ENCODE assay signal across 34 cellular contexts in the genomic region with DNA sequence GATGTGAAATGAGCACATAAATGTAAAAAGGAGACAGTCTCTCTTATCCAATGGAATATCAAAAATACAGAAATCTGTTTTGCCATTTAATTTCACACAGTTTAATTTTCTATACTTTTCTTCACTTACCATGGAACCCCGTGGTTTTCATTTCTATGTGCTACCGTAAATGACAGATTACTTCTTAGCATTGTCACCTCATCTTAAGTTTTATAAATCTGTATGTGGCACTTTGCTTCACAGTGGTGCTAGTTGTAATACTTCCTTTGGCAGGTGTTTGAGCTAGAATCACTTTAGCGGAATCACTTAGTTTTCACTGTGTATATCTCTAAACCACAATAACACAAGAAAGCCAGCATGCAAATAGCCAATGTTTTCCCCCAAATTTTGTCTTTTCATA.
"Had no signal": no experiment of that assay in that cellular context is flagged by ENCODE, and none has a peak within 500 bp of the region (broad histone marks: within the 10 kb centered on the region; RNA-seq: fewer than 3 reads in every experiment).

No MANE protein-coding gene starts in this region.

- H3K27me3 ChIP-seq: MG63 had no signal

- DNase-seq: Karpas-422, Kasumi-1, MG63, MM.1S, MV-4-11, NCI-H1048, NCI-H1092, NCI-H1092 treated with DMSO at 0.1 percent for 48 hours, NCI-H1105, NCI-H1105 treated with DMSO at 0.1 percent for 48 hours, NCI-H1417 treated with DMSO at 0.1 percent for 48 hours, NCI-H1436, NCI-H1436 treated with DMSO at 0.1 percent for 48 hours, NCI-H146, NCI-H1694, NCI-H1694 treated with DMSO at 0.1 percent for 48 hours, NCI-H187, NCI-H187 treated with DMSO at 0.1 percent for 48 hours, NCI-H1930, NCI-H2029, NCI-H2029 treated with DMSO at 0.1 percent for 48 hours, NCI-H2081, NCI-H2081 treated with DMSO at 0.1 percent for 48 hours, NCI-H2107, NCI-H2171, NCI-H2171 treated with DMSO at 0.1 percent for 48 hours, NCI-H2227 treated with DMSO at 0.1 percent for 48 hours, NCI-H226, NCI-H345, NCI-H446, NCI-H446 treated with DMSO at 0.1 percent for 48 hours, NCI-H510A, NCI-H510A treated with DMSO at 0.1 percent for 48 hours had no signal

- H3K9ac ChIP-seq: KMS-11 had no signal

- H3K27ac ChIP-seq: KMS-11 had no signal

- H3K4me2 ChIP-seq: KMS-11 had no signal

- H3K9me3 ChIP-seq: MG63 had no signal

- H3K36me3 ChIP-seq: MG63 had no signal

- H3K4me3 ChIP-seq: MG63 had no signal
